15 cellular contexts compared by ENCODE assay signal in the genomic region with DNA sequence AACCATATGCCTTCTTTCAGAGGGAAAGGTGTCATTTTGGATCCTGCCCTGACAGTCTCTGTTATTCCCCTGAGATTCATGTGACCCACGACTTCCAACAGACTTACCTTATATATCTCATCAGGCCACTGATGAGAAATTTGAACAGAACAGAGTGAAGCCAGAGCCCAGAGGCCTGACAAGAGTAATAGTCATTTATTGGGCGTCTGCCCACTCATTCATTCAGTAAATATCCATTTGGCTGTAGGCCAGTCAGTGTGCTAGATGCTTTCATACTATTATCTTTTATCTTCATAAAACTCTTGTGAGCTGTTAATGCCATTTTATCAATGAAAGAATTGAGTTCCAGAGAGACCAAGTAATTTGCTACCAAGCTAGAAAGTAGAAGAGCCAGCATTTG. TPM values are rescaled to one million over a fixed set of nuclear protein-coding genes. Genes with fewer than 3 reads are reported as not detected.
A peak's percentile ranks its signal among the peaks of the same experiment; 100 is the strongest.
DNase-seq lines count a peak whose midpoint lies in the region; ATAC-seq and TF ChIP-seq lines count a peak whose summit lies in the region.
"Had no signal": no experiment of that assay in that cellular context is flagged by ENCODE, and none has a peak within 500 bp of the region (broad histone marks: within the 10 kb centered on the region; RNA-seq: fewer than 3 reads in every experiment).

No MANE protein-coding gene starts in this region.

- BruUV-seq in MCF 10A (replicated peaks; lab: Mats Ljungman, UMichigan): no TSS peak

- no peak for TF ChIP-seq EP300 in tibial nerve (IDR thresholded peaks at IDR 0.05)

- peaks cover 8% of the 10 kb centered on the region for H3K36me3 Mint-ChIP-seq in MCF 10A (ENCODE audit: insufficient read depth, unreplicated experiment)
- H3K36me3 Mint-ChIP-seq in activated naive CD4-positive, alpha-beta T cell treated with anti-CD3 and anti-CD28 coated beads, Interleukin-2, amount 50 U/mL, for 72 hours: no peaks in the 10 kb centered on the region
- H3K36me3 Mint-ChIP-seq: activated CD4-positive, alpha-beta memory T cell treated with anti-CD3 and anti-CD28 coated beads for 36 hours had no signal

- POLR2A ChIA-PET in MCF 10A (lab: Yijun Ruan, JAX): interaction anchor here (1.0 to 4.6 kb wide), 4 partner anchors 10 to 81 kb away, joined by 3 to 39 read pairs (median 16); no protein-coding TSS in a partner anchor

- no peak overlapping the region for H3K4me3 ChIP-seq in breast epithelium
- peak overlapping the region in 1 of 4 donors; percentile 51 for H3K4me3 ChIP-seq in tibial nerve

- DNase-seq in MCF 10A (ENCODE audit: unreplicated experiment) (peak; percentile 87), breast epithelium (ENCODE audit: low spot score in 2 of 2) (no peak), RPMI7951 (ENCODE audit: low read depth) (peak; percentile 42), fibroblast of gingiva (ENCODE audit: low read depth) (peak; percentile 12), tibial nerve (ENCODE audit: low spot score in 2 of 2) (no peak), HuH-7.5 (ENCODE audit: low spot score) (no peak)
- no peak for DNase-seq in activated naive CD4-positive, alpha-beta T cell treated with anti-CD3 and anti-CD28 coated beads, Interleukin-2, amount 50 U/mL, for 72 hours (ENCODE audit: low spot score in 2 of 2)
- DNase-seq: activated CD4-positive, alpha-beta memory T cell treated with anti-CD3 and anti-CD28 coated beads for 36 hours; activated naive CD4-positive, alpha-beta T cell treated with anti-CD3 and anti-CD28 coated beads, Interleukin-2, amount 50 U/mL, for 16 hours; endodermal cell; immature natural killer cell; stimulated activated CD4-positive, alpha-beta T cell treated with anti-CD3 and anti-CD28 coated beads, Interleukin-15, amount 100 ng/mL, for 24 hours had no signal

- no peaks in the 10 kb centered on the region for H3K27me3 Mint-ChIP-seq in MCF 10A (ENCODE audit: insufficient read depth, unreplicated experiment)
- H3K27me3 Mint-ChIP-seq: activated CD4-positive, alpha-beta memory T cell treated with anti-CD3 and anti-CD28 coated beads for 36 hours had no signal

- H3K27ac ChIP-seq in breast epithelium (no peak overlapping the region), tibial nerve (peak overlapping the region; percentile 13 to 92 (median 56))

- intact Hi-C loops in MCF 10A (cut with micrococcal nuclease): loop anchor here (1.0 kb wide), 1 partner anchor 85 kb away; no protein-coding TSS in a partner anchor
- intact Hi-C loops in breast epithelium (cut with DNase I; ENCODE audit: low total_unique reads): no loop called here

- H3K4me1 ChIP-seq in breast epithelium (no peaks in the 10 kb centered on the region), tibial nerve (peaks cover 0 to 46% (median 9%) of the 10 kb centered on the region in 4 donors)

- CTCF ChIA-PET in MCF 10A (lab: Yijun Ruan, JAX): interaction anchor here (0.6 to 2.1 kb wide), 4 partner anchors 8 to 53 kb away, joined by 3 to 13 read pairs (median 4); no protein-coding TSS in a partner anchor

- no peaks in the 10 kb centered on the region for H3K27me3 ChIP-seq in breast epithelium
- H3K27me3 ChIP-seq in tibial nerve: no peaks in the 10 kb centered on the region

- 11 to 25% methylated on average over 2 of the region's 2 CpGs for WGBS in tibial nerve, 2 donors

- TF ChIP-seq POLR2A in breast epithelium (IDR thresholded peaks at IDR 0.05): no peak
- TF ChIP-seq POLR2A in tibial nerve (IDR thresholded peaks at IDR 0.05): no peak

- peak overlapping the region; percentile 32 for H3K4me3 Mint-ChIP-seq in MCF 10A (ENCODE audit: unreplicated experiment)
- H3K4me3 Mint-ChIP-seq: activated CD4-positive, alpha-beta memory T cell treated with anti-CD3 and anti-CD28 coated beads for 36 hours; endodermal cell; immature natural killer cell; neural crest cell; T-helper 1 cell treated with Interleukin-12 subunit alpha and Interleukin-12 subunit beta and Interleukin-4 antibody, amounts not matched to agents 30 μg/mL and 1 μg/mL, for 36 hours had no signal

- no peak for ATAC-seq in activated naive CD4-positive, alpha-beta T cell treated with anti-CD3 and anti-CD28 coated beads, Interleukin-2, amount 50 U/mL, for 72 hours
- no peak for ATAC-seq in GM19463 (IDR thresholded peaks at IDR 0.05; ENCODE audit: unreplicated experiment)

- H3K9me3 Mint-ChIP-seq in MCF 10A (ENCODE audit: unreplicated experiment): no peaks in the 10 kb centered on the region
- no peaks in the 10 kb centered on the region for H3K9me3 Mint-ChIP-seq in activated naive CD4-positive, alpha-beta T cell treated with anti-CD3 and anti-CD28 coated beads, Interleukin-2, amount 50 U/mL, for 72 hours
- H3K9me3 Mint-ChIP-seq: activated CD4-positive, alpha-beta memory T cell treated with anti-CD3 and anti-CD28 coated beads for 36 hours; endodermal cell; immature natural killer cell; neural crest cell; T-helper 1 cell treated with Interleukin-12 subunit alpha and Interleukin-12 subunit beta and Interleukin-4 antibody, amounts not matched to agents 30 μg/mL and 1 μg/mL, for 36 hours had no signal

- H3K9me3 ChIP-seq in breast epithelium: no peaks in the 10 kb centered on the region
- H3K9me3 ChIP-seq in tibial nerve: no peaks in the 10 kb centered on the region

- no peaks in the 10 kb centered on the region for H3K36me3 ChIP-seq in breast epithelium
- no peaks in the 10 kb centered on the region for H3K36me3 ChIP-seq in tibial nerve

- peaks cover 23% of the 10 kb centered on the region for H3K4me1 Mint-ChIP-seq in MCF 10A (ENCODE audit: insufficient read depth, unreplicated experiment)
- H3K4me1 Mint-ChIP-seq: immature natural killer cell had no signal

- TF ChIP-seq CTCF in MCF 10A (IDR thresholded peaks at IDR 0.05; ENCODE audit: unreplicated experiment): no peak
- no peak for TF ChIP-seq CTCF in breast epithelium (IDR thresholded peaks at IDR 0.05)
- no peak for TF ChIP-seq CTCF in tibial nerve (IDR thresholded peaks at IDR 0.05)

- peak overlapping the region; percentile 2 for H3K27ac Mint-ChIP-seq in MCF 10A (ENCODE audit: low read depth, unreplicated experiment)
- no peak overlapping the region for H3K27ac Mint-ChIP-seq in activated naive CD4-positive, alpha-beta T cell treated with anti-CD3 and anti-CD28 coated beads, Interleukin-2, amount 50 U/mL, for 72 hours
- H3K27ac Mint-ChIP-seq: activated CD4-positive, alpha-beta memory T cell treated with anti-CD3 and anti-CD28 coated beads for 36 hours; endodermal cell; immature natural killer cell; T-helper 1 cell treated with Interleukin-12 subunit alpha and Interleukin-12 subunit beta and Interleukin-4 antibody, amounts not matched to agents 30 μg/mL and 1 μg/mL, for 36 hours had no signal

RNA-seq across cellular contexts. Expression of a gene that starts 2.2 kb away (rescaled TPM):
- total RNA-seq in MCF 10A (2022): 42.2 and 49.9 TPM in 2 replicates
- total RNA-seq in breast epithelium: 10 to 100 TPM; 11.4 to 12.1 (median 12.0) TPM
- total RNA-seq in RPMI7951 (2014; rRNA removed; shearing (Covaris generic)): 9.5 and 11.3 TPM in 2 replicates
- 10 to 100 TPM; 43.8 to 80.2 (median 65.3) TPM for total RNA-seq in tibial nerve
- total RNA-seq in activated naive CD4-positive, alpha-beta T cell treated with anti-CD3 and anti-CD28 coated beads, Interleukin-2, amount 50 U/mL, for 72 hours: 1 to 10 TPM; 4.2 to 7.4 TPM

Comparison
In these comparisons a context has a peak if more than half of its experiments do, and no peak if none do; other contexts are left out.
1. DNase-seq: peak in MCF 10A (single experiment), RPMI7951 (single experiment) and fibroblast of gingiva (single experiment); none in breast epithelium (0 of 2), tibial nerve (0 of 2), activated naive CD4-positive, alpha-beta T cell treated with anti-CD3 and anti-CD28 coated beads, Interleukin-2, amount 50 U/mL, for 72 hours (0 of 2) and HuH-7.5 (single experiment).
2. H3K27ac ChIP-seq: peak in tibial nerve (4 of 4); none in breast epithelium (0 of 2).